In genomic region chr7:155738652-155739537, GRCh38 we compare ENCODE assay signal across 8 cellular contexts.
DNase-seq lines count a peak whose midpoint lies in the region; ATAC-seq and TF ChIP-seq lines count a peak whose summit lies in the region.

No MANE protein-coding gene starts in this region.

- no peaks in the 10 kb centered on the region for H3K9me3 ChIP-seq in adipocyte (ENCODE audit: control insufficient read depth, low read length)
- no peaks in the 10 kb centered on the region for H3K9me3 ChIP-seq in heart right ventricle

- 0 out of 2 replicates have a peak, but pooled peaks have one; percentile 7 for TF ChIP-seq RAD21 in Ishikawa (IDR thresholded peaks at IDR 0.05; ENCODE audit: low read depth)

- no peaks in the 10 kb centered on the region for H3K27me3 ChIP-seq in adipocyte (replicated peaks; ENCODE audit: control insufficient read depth, insufficient read depth, low read length)
- H3K27me3 ChIP-seq in heart right ventricle = no peaks in the 10 kb centered on the region

- H3K36me3 ChIP-seq in adipocyte (ENCODE audit: control insufficient read depth, insufficient read depth, low read length, severe bottlenecking) (peaks cover 64% of the 10 kb centered on the region), heart right ventricle (peaks cover 0 to 86% (median 36%) of the 10 kb centered on the region in 9 donors)

- no peak overlapping the region for H3K4me3 ChIP-seq in AG09309 (ENCODE audit: control insufficient read depth, low read depth, low read length)
- H3K4me3 ChIP-seq in adipocyte (ENCODE audit: low read length) = no peak overlapping the region
- no peak overlapping the region for H3K4me3 ChIP-seq in heart right ventricle

- no peak overlapping the region for H3K27ac ChIP-seq in heart right ventricle

- intact Hi-C loops in heart right ventricle (cut with DNase I) = loop anchor here in 8 of 10 donors (1.0 to 10.0 kb wide), 7 partner anchors 94 to 354 kb away; partner anchors contain the start of gene RBM33 (in 3 of the 8)
- intact Hi-C loops in sciatic nerve (cut with DNase I) = no loop called here

- no peak overlapping the region for H3K9ac ChIP-seq in adipocyte (ENCODE audit: low read length)

- ATAC-seq in GM18867 (IDR thresholded peaks at IDR 0.05; ENCODE audit: unreplicated experiment) = peak; percentile 29
- ATAC-seq in heart right ventricle = peak in 6 of 8 donors; percentile 65 to 85 (median 80)
- ATAC-seq in sciatic nerve = peak; percentile 80
- ATAC-seq in HG02884 (IDR thresholded peaks at IDR 0.05; ENCODE audit: unreplicated experiment) = no peak

- TF ChIP-seq EP300 in Ishikawa (IDR thresholded peaks at IDR 0.05; ENCODE audit: borderline replicate concordance) = no peak

- 69 to 70% methylated on average over 13 of the region's 13 CpGs for WGBS in heart right ventricle, 2 donors

- TF ChIP-seq CTCF in AG09309 (IDR thresholded peaks at IDR 0.05; ENCODE audit: control insufficient read depth, insufficient read depth, low read depth, low read length, missing control alignments) (peak; percentile 77), heart right ventricle (IDR thresholded peaks at IDR 0.05) (peak; percentile 25 to 77 (median 65))

- DNase-seq in AG09309 (ENCODE audit: low read depth) (peak; percentile 52), SW 1271 (lab: John Stamatoyannopoulos, UW) (peak; percentile 16 to 70), adipocyte (ENCODE audit: low read depth) (peak; percentile 83), heart right ventricle (peak; percentile 61 to 69), sciatic nerve (ENCODE audit: low spot score) (peak; percentile 81)

- H3K4me1 ChIP-seq in adipocyte (ENCODE audit: control insufficient read depth, insufficient read depth, low read length) (peaks cover 6% of the 10 kb centered on the region), heart right ventricle (peaks cover 0 to 8% (median 0%) of the 10 kb centered on the region in 9 donors)

TF ChIP-seq in Ishikawa, 13 proteins besides CTCF, POLR2A, EP300 and RAD21:
- TF ChIP-seq TAF1 (IDR thresholded peaks at IDR 0.05; ENCODE audit: low read depth) = no peak
- no peak for TF ChIP-seq YY1 (IDR thresholded peaks at IDR 0.05; ENCODE audit: low read depth)
- TF ChIP-seq EGR1 (IDR thresholded peaks at IDR 0.05) = no peak
- TF ChIP-seq USF1 (IDR thresholded peaks at IDR 0.05) = no peak
- no peak for TF ChIP-seq FOXM1 (IDR thresholded peaks at IDR 0.05; ENCODE audit: borderline replicate concordance, low read depth)
- no peak for TF ChIP-seq CREB1 (IDR thresholded peaks at IDR 0.05; ENCODE audit: low read depth)
- TF ChIP-seq CEBPB (IDR thresholded peaks at IDR 0.05) = no peak
- no peak for TF ChIP-seq NFIC (IDR thresholded peaks at IDR 0.05)
- TF ChIP-seq TEAD4 (IDR thresholded peaks at IDR 0.05) = no peak
- TF ChIP-seq ZBTB7A (IDR thresholded peaks at IDR 0.05; ENCODE audit: low read depth) = no peak
- TF ChIP-seq, protein P1, sequence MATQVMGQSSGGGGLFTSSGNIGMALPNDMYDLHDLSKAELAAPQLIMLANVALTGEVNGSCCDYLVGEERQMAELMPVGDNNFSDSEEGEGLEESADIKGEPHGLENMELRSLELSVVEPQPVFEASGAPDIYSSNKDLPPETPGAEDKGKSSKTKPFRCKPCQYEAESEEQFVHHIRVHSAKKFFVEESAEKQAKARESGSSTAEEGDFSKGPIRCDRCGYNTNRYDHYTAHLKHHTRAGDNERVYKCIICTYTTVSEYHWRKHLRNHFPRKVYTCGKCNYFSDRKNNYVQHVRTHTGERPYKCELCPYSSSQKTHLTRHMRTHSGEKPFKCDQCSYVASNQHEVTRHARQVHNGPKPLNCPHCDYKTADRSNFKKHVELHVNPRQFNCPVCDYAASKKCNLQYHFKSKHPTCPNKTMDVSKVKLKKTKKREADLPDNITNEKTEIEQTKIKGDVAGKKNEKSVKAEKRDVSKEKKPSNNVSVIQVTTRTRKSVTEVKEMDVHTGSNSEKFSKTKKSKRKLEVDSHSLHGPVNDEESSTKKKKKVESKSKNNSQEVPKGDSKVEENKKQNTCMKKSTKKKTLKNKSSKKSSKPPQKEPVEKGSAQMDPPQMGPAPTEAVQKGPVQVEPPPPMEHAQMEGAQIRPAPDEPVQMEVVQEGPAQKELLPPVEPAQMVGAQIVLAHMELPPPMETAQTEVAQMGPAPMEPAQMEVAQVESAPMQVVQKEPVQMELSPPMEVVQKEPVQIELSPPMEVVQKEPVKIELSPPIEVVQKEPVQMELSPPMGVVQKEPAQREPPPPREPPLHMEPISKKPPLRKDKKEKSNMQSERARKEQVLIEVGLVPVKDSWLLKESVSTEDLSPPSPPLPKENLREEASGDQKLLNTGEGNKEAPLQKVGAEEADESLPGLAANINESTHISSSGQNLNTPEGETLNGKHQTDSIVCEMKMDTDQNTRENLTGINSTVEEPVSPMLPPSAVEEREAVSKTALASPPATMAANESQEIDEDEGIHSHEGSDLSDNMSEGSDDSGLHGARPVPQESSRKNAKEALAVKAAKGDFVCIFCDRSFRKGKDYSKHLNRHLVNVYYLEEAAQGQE (IDR thresholded peaks at IDR 0.05; ENCODE audit: low read depth) = no peak
- TF ChIP-seq TCF12 (IDR thresholded peaks at IDR 0.05; ENCODE audit: low read depth) = no peak
- TF ChIP-seq, protein P2, sequence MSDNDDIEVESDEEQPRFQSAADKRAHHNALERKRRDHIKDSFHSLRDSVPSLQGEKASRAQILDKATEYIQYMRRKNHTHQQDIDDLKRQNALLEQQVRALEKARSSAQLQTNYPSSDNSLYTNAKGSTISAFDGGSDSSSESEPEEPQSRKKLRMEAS (IDR thresholded peaks at IDR 0.05) = no peak
TF ChIP-seq in Ishikawa: peak in this region for 0.
